13 cellular contexts compared by ENCODE assay signal in the genomic region with DNA sequence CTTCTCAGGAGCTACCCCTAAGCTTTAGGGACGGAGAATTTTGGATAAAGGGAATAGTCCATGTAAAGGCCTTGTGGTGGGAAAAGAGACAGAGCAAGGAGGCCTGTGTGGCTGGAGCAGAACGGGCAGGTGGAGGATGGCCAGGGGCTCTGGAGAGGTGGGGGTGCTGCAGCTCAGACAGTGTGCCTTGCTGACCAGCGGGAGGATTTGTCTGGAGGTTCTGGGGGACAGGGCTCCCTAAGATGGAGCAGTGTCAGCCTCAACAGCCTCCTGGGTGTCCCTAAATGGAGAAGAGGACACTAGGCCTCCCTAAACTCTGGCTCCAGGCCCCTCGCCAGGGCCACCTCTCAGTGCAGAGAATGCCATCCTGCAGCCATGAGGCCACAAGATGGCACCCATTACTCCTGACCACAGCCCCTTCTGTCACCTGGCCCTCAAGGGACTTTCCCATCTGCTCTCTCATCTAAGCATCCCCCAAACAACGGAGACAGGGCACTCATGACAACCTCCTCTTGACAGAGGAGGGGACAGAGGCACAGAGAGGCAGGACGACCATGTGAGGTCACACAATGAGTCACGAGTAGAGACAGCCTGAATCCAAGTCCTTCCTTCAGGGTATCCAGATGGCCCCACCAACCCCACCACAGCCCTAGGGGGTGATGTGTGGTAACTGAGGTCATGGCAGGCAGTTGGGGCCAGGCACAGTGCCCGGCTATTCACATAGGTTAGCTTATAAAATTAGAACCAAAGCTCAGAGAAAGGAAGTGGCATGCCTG.
DNase-seq lines count a peak whose midpoint lies in the region; ATAC-seq and TF ChIP-seq lines count a peak whose summit lies in the region.
"Had no signal": no experiment of that assay in that cellular context is flagged by ENCODE, and none has a peak within 500 bp of the region (broad histone marks: within the 10 kb centered on the region; RNA-seq: fewer than 3 reads in every experiment).

No MANE protein-coding gene starts in this region.

- H3K4me1 Mint-ChIP-seq in activated naive CD8-positive, alpha-beta T cell treated with anti-CD3 and anti-CD28 coated beads for 36 hours, result peaks cover 4% of the 10 kb centered on the region
- H3K4me1 Mint-ChIP-seq in neural crest cell, result no peaks in the 10 kb centered on the region
- H3K4me1 Mint-ChIP-seq: endodermal cell, memory B cell had no signal

- no peaks in the 10 kb centered on the region; the same call in 1 of the 2 replicates for H4K20me1 ChIP-seq in DND-41 (ENCODE audit: insufficient read depth, low read length)

- H3K27me3 ChIP-seq in DND-41 (ENCODE audit: insufficient read depth, low read length, poor library complexity) (peaks cover 5% of the 10 kb centered on the region), prostate gland (replicated peaks; ENCODE audit: insufficient read depth) (no peaks in the 10 kb centered on the region)
- H3K27me3 ChIP-seq: heart left ventricle had no signal

- no peaks in the 10 kb centered on the region for H3K9me3 Mint-ChIP-seq in activated naive CD8-positive, alpha-beta T cell treated with anti-CD3 and anti-CD28 coated beads for 36 hours
- H3K9me3 Mint-ChIP-seq in neural crest cell, result no peaks in the 10 kb centered on the region
- H3K9me3 Mint-ChIP-seq: endodermal cell, memory B cell had no signal

- DNase-seq in DND-41 (no peak), HT1080 (ENCODE audit: low read depth) (peak; percentile 28), neural crest cell (ENCODE audit: low read depth, low spot score) (no peak), prostate gland (ENCODE audit: low spot score) (no peak), NCI-H1048 (lab: John Stamatoyannopoulos, UW) (no peak)
- peak; percentile 10 for DNase-seq in activated naive CD8-positive, alpha-beta T cell treated with anti-CD3 and anti-CD28 coated beads for 36 hours
- no peak for DNase-seq in activated CD4-positive, alpha-beta T cell treated with anti-CD3 and anti-CD28 coated beads for 1 hour
- DNase-seq: endodermal cell, retina, RPMI8226 had no signal

- H3K9ac ChIP-seq in DND-41 (ENCODE audit: low read depth, low read length), result no peak overlapping the region

- 92% methylated on average over 8 of the region's 8 CpGs for WGBS in prostate gland

- no peak overlapping the region for H3K27ac ChIP-seq in DND-41 (ENCODE audit: low read length)
- H3K27ac ChIP-seq in prostate gland, result no peak overlapping the region
- H3K27ac ChIP-seq: heart left ventricle, VCaP had no signal

- H3K9me3 ChIP-seq in DND-41 (ENCODE audit: insufficient read depth, low read length, severe bottlenecking), result no peaks in the 10 kb centered on the region
- H3K9me3 ChIP-seq in prostate gland, result no peaks in the 10 kb centered on the region
- H3K9me3 ChIP-seq: heart left ventricle had no signal

- ATAC-seq in DND-41 (ENCODE audit: insufficient read depth, low read depth), result peak; percentile 42; the same call in 1 of the 3 replicates

- H3K27me3 Mint-ChIP-seq in activated naive CD8-positive, alpha-beta T cell treated with anti-CD3 and anti-CD28 coated beads for 36 hours, result no peaks in the 10 kb centered on the region
- H3K27me3 Mint-ChIP-seq in neural crest cell (ENCODE audit: low read depth), result peaks cover 2% of the 10 kb centered on the region

- no peaks in the 10 kb centered on the region for H3K36me3 Mint-ChIP-seq in activated naive CD8-positive, alpha-beta T cell treated with anti-CD3 and anti-CD28 coated beads for 36 hours
- no peaks in the 10 kb centered on the region for H3K36me3 Mint-ChIP-seq in neural crest cell (ENCODE audit: low read depth)
- H3K36me3 Mint-ChIP-seq: memory B cell had no signal

- H3K4me2 ChIP-seq in DND-41 (ENCODE audit: insufficient read depth, low read length), result no peak overlapping the region

- TF ChIP-seq CTCF in DND-41 (IDR thresholded peaks at IDR 0.05; ENCODE audit: borderline replicate concordance, extremely low read depth, low read length, poor library complexity, severe bottlenecking) (no peak), neural crest cell (conservative IDR thresholded peaks at IDR 0.05) (no peak), prostate gland (IDR thresholded peaks at IDR 0.05) (no peak)

- H3K27ac Mint-ChIP-seq in activated naive CD8-positive, alpha-beta T cell treated with anti-CD3 and anti-CD28 coated beads for 36 hours, result no peak overlapping the region
- peak overlapping the region; percentile 39 for H3K27ac Mint-ChIP-seq in neural crest cell (ENCODE audit: unreplicated experiment)
- H3K27ac Mint-ChIP-seq: endodermal cell, memory B cell had no signal

- H3K4me1 ChIP-seq in DND-41 (ENCODE audit: insufficient read depth, low read length), result no peaks in the 10 kb centered on the region
- H3K4me1 ChIP-seq in prostate gland (replicated peaks), result no peaks in the 10 kb centered on the region

- H3K36me3 ChIP-seq in DND-41 (ENCODE audit: insufficient read depth, low read length) (no peaks in the 10 kb centered on the region), prostate gland (no peaks in the 10 kb centered on the region)
- H3K36me3 ChIP-seq: heart left ventricle had no signal

- H3K4me3 Mint-ChIP-seq in activated naive CD8-positive, alpha-beta T cell treated with anti-CD3 and anti-CD28 coated beads for 36 hours, result no peak overlapping the region
- no peak overlapping the region for H3K4me3 Mint-ChIP-seq in neural crest cell
- H3K4me3 Mint-ChIP-seq: endodermal cell, memory B cell had no signal

- TF ChIP-seq POLR2A in prostate gland (IDR thresholded peaks at IDR 0.05), result no peak

- H3K4me3 ChIP-seq in DND-41 (ENCODE audit: low read depth in 1 of 2, low read length in 2 of 2) (no peak overlapping the region), prostate gland (no peak overlapping the region)
- H3K4me3 ChIP-seq: heart left ventricle had no signal

- no peak overlapping the region for H2AFZ ChIP-seq in DND-41 (ENCODE audit: low read depth, low read length)

- intact Hi-C loops in prostate gland (cut with DNase I), result no loop called here

- H3K79me2 ChIP-seq in DND-41 (ENCODE audit: insufficient read depth, low read length), result no peaks in the 10 kb centered on the region

Comparison
In these comparisons a context has a peak if more than half of its experiments do, and no peak if none do; other contexts are left out.
1. DNase-seq: peak in HT1080 (single experiment) and activated naive CD8-positive, alpha-beta T cell treated with anti-CD3 and anti-CD28 coated beads for 36 hours (single experiment); none in DND-41 (single experiment), neural crest cell (single experiment), prostate gland (single experiment), activated CD4-positive, alpha-beta T cell treated with anti-CD3 and anti-CD28 coated beads for 1 hour (single experiment) and NCI-H1048 (single experiment).